Comparison of ENCODE assay signal across 12 cellular contexts in genomic region chr11:94706211-94706610, GRCh38.
DNase-seq lines count a peak whose midpoint lies in the region; ATAC-seq and TF ChIP-seq lines count a peak whose summit lies in the region.
"Had no signal": no experiment of that assay in that cellular context is flagged by ENCODE, and none has a peak within 500 bp of the region (broad histone marks: within the 10 kb centered on the region; RNA-seq: fewer than 3 reads in every experiment).

No MANE protein-coding gene starts in this region.

- peak overlapping the region; percentile 65 for H3K4me3 Mint-ChIP-seq in HFFc6
- H3K4me3 Mint-ChIP-seq: natural killer cell had no signal

- H3K4me3 ChIP-seq in skeletal muscle cell (ENCODE audit: low read depth, low read length) (no peak overlapping the region), left lung (no peak overlapping the region)
- H3K4me3 ChIP-seq: thoracic aorta had no signal

- DNase-seq in HFFc6 (peak; percentile 62), NCI-H446 treated with DMSO at 0.1 percent for 48 hours (lab: John Stamatoyannopoulos, UW) (peak; percentile 84), fibroblast of peridontal ligament (ENCODE audit: extremely low read depth) (peak; percentile 47), skeletal muscle cell (ENCODE audit: low read depth) (peak; percentile 8), cerebellar nuclear complex (lab: John Stamatoyannopoulos, UW) (no peak), NCI-H748 treated with DMSO at 0.1 percent for 48 hours (lab: John Stamatoyannopoulos, UW) (no peak), left lung (no peak)
- DNase-seq: activated T-cell treated with anti-CD3 and anti-CD28 coated beads, Interleukin-2, amount 50 U/mL, for 48 hours; natural killer cell; stimulated activated CD4-positive, alpha-beta T cell treated with anti-CD3 and anti-CD28 coated beads, Interleukin-2, amount 100 ng/mL, for 48 hours had no signal

- H3K9me3 Mint-ChIP-seq in HFFc6: no peaks in the 10 kb centered on the region
- H3K9me3 Mint-ChIP-seq: natural killer cell had no signal

- no peaks in the 10 kb centered on the region for H3K27me3 ChIP-seq in left lung

- no peaks in the 10 kb centered on the region for H3K4me1 ChIP-seq in left lung

- no peak overlapping the region for H3K27ac ChIP-seq in left lung

- peaks cover 6% of the 10 kb centered on the region; the same call in 1 of the 2 replicates for H3K27me3 Mint-ChIP-seq in HFFc6 (ENCODE audit: insufficient read depth)

- ATAC-seq in GM21576 (IDR thresholded peaks at IDR 0.05; ENCODE audit: unreplicated experiment): no peak
- no peak for ATAC-seq in left lung

- no peaks in the 10 kb centered on the region for H3K36me3 Mint-ChIP-seq in HFFc6 (ENCODE audit: low read depth)
- H3K36me3 Mint-ChIP-seq: natural killer cell had no signal

- peaks cover 29% of the 10 kb centered on the region for H3K4me1 Mint-ChIP-seq in HFFc6 (ENCODE audit: low read depth)
- H3K4me1 Mint-ChIP-seq: natural killer cell had no signal

- no peak for TF ChIP-seq CTCF in HFFc6 (IDR thresholded peaks at IDR 0.05)
- TF ChIP-seq CTCF in left lung (IDR thresholded peaks at IDR 0.05): no peak

- H3K9me3 ChIP-seq in left lung: no peaks in the 10 kb centered on the region
- H3K9me3 ChIP-seq: thoracic aorta had no signal

- H3K36me3 ChIP-seq in left lung: no peaks in the 10 kb centered on the region
- H3K36me3 ChIP-seq: thoracic aorta had no signal

- intact Hi-C loops in left lung (cut with DNase I): no loop called here

- peak overlapping the region; percentile 78 for H3K27ac Mint-ChIP-seq in HFFc6
- H3K27ac Mint-ChIP-seq: natural killer cell had no signal

Comparison
In these comparisons a context has a peak if more than half of its experiments do, and no peak if none do; other contexts are left out.
1. DNase-seq: peak in HFFc6 (single experiment), NCI-H446 treated with DMSO at 0.1 percent for 48 hours (single experiment), fibroblast of peridontal ligament (single experiment) and skeletal muscle cell (single experiment); none in cerebellar nuclear complex (0 of 2), NCI-H748 treated with DMSO at 0.1 percent for 48 hours (single experiment) and left lung (0 of 2).